ENCODE assay signal across 9 cellular contexts in genomic region chr2:234363011-234363487, GRCh38.
DNase-seq lines count a peak whose midpoint lies in the region; ATAC-seq and TF ChIP-seq lines count a peak whose summit lies in the region.
"Had no signal": no experiment of that assay in that cellular context is flagged by ENCODE, and none has a peak within 500 bp of the region (broad histone marks: within the 10 kb centered on the region; RNA-seq: fewer than 3 reads in every experiment).

No MANE protein-coding gene starts in this region.

- no peak overlapping the region for H3K4me3 Mint-ChIP-seq in natural killer cell treated with Interleukin-12 subunit alpha and Interleukin-12 subunit beta and Interleukin-15 and Interleukin-18, amount 100 ng/mL, for 72 hours

- H3K27ac ChIP-seq in ectodermal cell (ENCODE audit: insufficient read depth, low read depth, low read length, poor library complexity, severe bottlenecking) (peak overlapping the region; percentile 91), trophoblast cell (ENCODE audit: low read depth, low read length) (peak overlapping the region; percentile 61), gastrocnemius medialis (no peak overlapping the region), stomach (no peak overlapping the region)
- H3K27ac ChIP-seq: colonic mucosa had no signal

- no peak overlapping the region for H3K14ac ChIP-seq in trophoblast cell (ENCODE audit: low read length)

- peak overlapping the region; percentile 35 for H4K8ac ChIP-seq in trophoblast cell (ENCODE audit: low read depth, low read length)

- no peak overlapping the region for H2AK5ac ChIP-seq in trophoblast cell (ENCODE audit: low read length)

- DNase-seq in ELF-1 (ENCODE audit: low read depth, low spot score): peak; percentile 96
- DNase-seq in NCI-H2081 treated with DMSO at 0.1 percent for 48 hours (lab: John Stamatoyannopoulos, UW): peak; percentile 57
- DNase-seq in trophoblast cell: peak; percentile 22 to 44
- DNase-seq in natural killer cell treated with Interleukin-12 subunit alpha and Interleukin-12 subunit beta and Interleukin-15 and Interleukin-18, amount 100 ng/mL, for 72 hours (ENCODE audit: low spot score): no peak
- no peak for DNase-seq in gastrocnemius medialis
- no peak for DNase-seq in stimulated activated CD4-positive, alpha-beta T cell treated with anti-CD3 and anti-CD28 coated beads, Interleukin-12 subunit alpha, Interleukin-12 subunit beta, amount 100 ng/mL, for 4 hours
- DNase-seq in stomach: no peak
- DNase-seq: colonic mucosa had no signal

- no peak overlapping the region for H3K4ac ChIP-seq in trophoblast cell (ENCODE audit: low read depth, low read length)

- H3K9me3 ChIP-seq in ectodermal cell (ENCODE audit: control insufficient read depth, low read length) (no peaks in the 10 kb centered on the region), trophoblast cell (ENCODE audit: insufficient read depth, low read depth, low read length) (no peaks in the 10 kb centered on the region), gastrocnemius medialis (no peaks in the 10 kb centered on the region), stomach (peaks cover 0 to 8% (median 7%) of the 10 kb centered on the region in 4 donors)
- H3K9me3 ChIP-seq: colonic mucosa had no signal

- TF ChIP-seq CTCF in gastrocnemius medialis (IDR thresholded peaks at IDR 0.05 in 4 of 5, conservative IDR thresholded peaks at IDR 0.05 in 1 of 5): no peak
- no peak for TF ChIP-seq CTCF in stomach (IDR thresholded peaks at IDR 0.05)

- H3K4me3 ChIP-seq in ectodermal cell (ENCODE audit: insufficient read depth, low read depth, low read length): no peak overlapping the region
- H3K4me3 ChIP-seq in trophoblast cell (ENCODE audit: low read depth, low read length): no peak overlapping the region
- no peak overlapping the region for H3K4me3 ChIP-seq in gastrocnemius medialis
- no peak overlapping the region for H3K4me3 ChIP-seq in stomach
- H3K4me3 ChIP-seq: colonic mucosa had no signal

- peaks cover 26 to 29% of the 10 kb centered on the region in 2 donors for H3K4me1 Mint-ChIP-seq in natural killer cell treated with Interleukin-12 subunit alpha and Interleukin-12 subunit beta and Interleukin-15 and Interleukin-18, amount 100 ng/mL, for 72 hours (ENCODE audit: low read depth in 2 of 2)

- no peaks in the 10 kb centered on the region for H3K36me3 ChIP-seq in ectodermal cell (ENCODE audit: control insufficient read depth, insufficient read depth, low read length)
- H3K36me3 ChIP-seq in trophoblast cell (ENCODE audit: control insufficient read depth in 1 of 2, insufficient read depth in 2 of 2, low read length in 2 of 2): no peaks in the 10 kb centered on the region
- no peaks in the 10 kb centered on the region for H3K36me3 ChIP-seq in gastrocnemius medialis
- H3K36me3 ChIP-seq in stomach: no peaks in the 10 kb centered on the region
- H3K36me3 ChIP-seq: colonic mucosa had no signal

- peak overlapping the region; percentile 71 for H2BK120ac ChIP-seq in trophoblast cell (ENCODE audit: insufficient read depth, low read length, poor library complexity)

- H3K79me2 ChIP-seq in trophoblast cell (ENCODE audit: control insufficient read depth, insufficient read depth, low read length, poor library complexity): no peaks in the 10 kb centered on the region

- H3K27me3 ChIP-seq in ectodermal cell (ENCODE audit: control insufficient read depth, insufficient read depth, low read length, poor library complexity, severe bottlenecking) (no peaks in the 10 kb centered on the region), trophoblast cell (ENCODE audit: insufficient read depth, low read length) (no peaks in the 10 kb centered on the region), gastrocnemius medialis (no peaks in the 10 kb centered on the region), stomach (no peaks in the 10 kb centered on the region)
- H3K27me3 ChIP-seq: colonic mucosa had no signal

- TF ChIP-seq POLR2A in gastrocnemius medialis (IDR thresholded peaks at IDR 0.05): no peak
- no peak for TF ChIP-seq POLR2A in stomach (IDR thresholded peaks at IDR 0.05)

- in situ Hi-C loops in gastrocnemius medialis (cut with MboI; ENCODE audit: low sequenced_read_pairs in 4 of 4): no loop called here

- H2BK5ac ChIP-seq in trophoblast cell (ENCODE audit: low read depth, low read length, poor library complexity): no peak overlapping the region

- no peak overlapping the region for H3K9ac ChIP-seq in trophoblast cell (ENCODE audit: low read length)

- peak overlapping the region in 1 of 2 donors; percentile 67 for H3K27ac Mint-ChIP-seq in natural killer cell treated with Interleukin-12 subunit alpha and Interleukin-12 subunit beta and Interleukin-15 and Interleukin-18, amount 100 ng/mL, for 72 hours

- intact Hi-C loops in gastrocnemius medialis (cut with DNase I; ENCODE audit: low total_unique reads): no loop called here
- intact Hi-C loops in stomach (cut with DNase I; ENCODE audit: low total_unique reads): no loop called here

- peak overlapping the region; percentile 21 for H3K4me2 ChIP-seq in trophoblast cell (ENCODE audit: low read length)

- no peak for TF ChIP-seq EP300 in stomach (IDR thresholded peaks at IDR 0.05)

- H2AFZ ChIP-seq in trophoblast cell (ENCODE audit: insufficient read depth, low read length, poor library complexity): no peak overlapping the region

- H3K36me3 Mint-ChIP-seq in natural killer cell treated with Interleukin-12 subunit alpha and Interleukin-12 subunit beta and Interleukin-15 and Interleukin-18, amount 100 ng/mL, for 72 hours: peaks cover 5% of the 10 kb centered on the region

- H2BK12ac ChIP-seq in trophoblast cell (ENCODE audit: low read length): peak overlapping the region; percentile 63

- H3K4me1 ChIP-seq in ectodermal cell (ENCODE audit: control insufficient read depth, insufficient read depth, low read length): peaks cover 33% of the 10 kb centered on the region
- H3K4me1 ChIP-seq in trophoblast cell (ENCODE audit: control insufficient read depth in 1 of 2, insufficient read depth in 2 of 2, low read length in 2 of 2): peaks cover 7 to 9% of the 10 kb centered on the region in 2 experiments
- no peaks in the 10 kb centered on the region for H3K4me1 ChIP-seq in gastrocnemius medialis
- H3K4me1 ChIP-seq in stomach: peaks cover 7 to 28% (median 18%) of the 10 kb centered on the region in 4 donors
- H3K4me1 ChIP-seq: colonic mucosa had no signal

- no peak overlapping the region for H4K91ac ChIP-seq in trophoblast cell (ENCODE audit: low read depth, low read length)

- no peak overlapping the region for H3K23ac ChIP-seq in trophoblast cell (ENCODE audit: low read length)

- H3K79me1 ChIP-seq in trophoblast cell (ENCODE audit: low read length): peaks cover 11% of the 10 kb centered on the region

- 0 to 1% methylated on average over 3 to 4 of the region's 4 CpGs for WGBS in ectodermal cell, 2 experiments
- no CpG with 5 or more reads among the region's 4 CpGs for WGBS in trophoblast cell (ENCODE audit: extremely low coverage, insufficient coverage, insufficient read length)
- WGBS in stomach, 5 donors: 14 to 24% (median 16%) methylated on average over 4 of the region's 4 CpGs

- ATAC-seq in natural killer cell treated with Interleukin-12 subunit alpha and Interleukin-12 subunit beta and Interleukin-15 and Interleukin-18, amount 100 ng/mL, for 72 hours: no peak
- no peak for ATAC-seq in gastrocnemius medialis

- H4K12ac ChIP-seq in trophoblast cell (ENCODE audit: low read depth, low read length): no peak overlapping the region

- H3K27me3 Mint-ChIP-seq in natural killer cell treated with Interleukin-12 subunit alpha and Interleukin-12 subunit beta and Interleukin-15 and Interleukin-18, amount 100 ng/mL, for 72 hours: no peaks in the 10 kb centered on the region

- H3K9me3 Mint-ChIP-seq in natural killer cell treated with Interleukin-12 subunit alpha and Interleukin-12 subunit beta and Interleukin-15 and Interleukin-18, amount 100 ng/mL, for 72 hours: peaks cover 11% of the 10 kb centered on the region

- H3K18ac ChIP-seq in trophoblast cell (ENCODE audit: low read length): no peak overlapping the region

Comparison
In these comparisons a context has a peak if more than half of its experiments do, and no peak if none do; other contexts are left out.
1. DNase-seq: peak in ELF-1 (single experiment), NCI-H2081 treated with DMSO at 0.1 percent for 48 hours (single experiment) and trophoblast cell (2 of 2); none in natural killer cell treated with Interleukin-12 subunit alpha and Interleukin-12 subunit beta and Interleukin-15 and Interleukin-18, amount 100 ng/mL, for 72 hours (single experiment), gastrocnemius medialis (0 of 2), stimulated activated CD4-positive, alpha-beta T cell treated with anti-CD3 and anti-CD28 coated beads, Interleukin-12 subunit alpha, Interleukin-12 subunit beta, amount 100 ng/mL, for 4 hours (single experiment) and stomach (single experiment).
2. H3K27ac ChIP-seq: peak in ectodermal cell (single experiment) and trophoblast cell (single experiment); none in gastrocnemius medialis (0 of 4) and stomach (0 of 5).